8 cellular contexts compared by ENCODE assay signal in the genomic region with DNA sequence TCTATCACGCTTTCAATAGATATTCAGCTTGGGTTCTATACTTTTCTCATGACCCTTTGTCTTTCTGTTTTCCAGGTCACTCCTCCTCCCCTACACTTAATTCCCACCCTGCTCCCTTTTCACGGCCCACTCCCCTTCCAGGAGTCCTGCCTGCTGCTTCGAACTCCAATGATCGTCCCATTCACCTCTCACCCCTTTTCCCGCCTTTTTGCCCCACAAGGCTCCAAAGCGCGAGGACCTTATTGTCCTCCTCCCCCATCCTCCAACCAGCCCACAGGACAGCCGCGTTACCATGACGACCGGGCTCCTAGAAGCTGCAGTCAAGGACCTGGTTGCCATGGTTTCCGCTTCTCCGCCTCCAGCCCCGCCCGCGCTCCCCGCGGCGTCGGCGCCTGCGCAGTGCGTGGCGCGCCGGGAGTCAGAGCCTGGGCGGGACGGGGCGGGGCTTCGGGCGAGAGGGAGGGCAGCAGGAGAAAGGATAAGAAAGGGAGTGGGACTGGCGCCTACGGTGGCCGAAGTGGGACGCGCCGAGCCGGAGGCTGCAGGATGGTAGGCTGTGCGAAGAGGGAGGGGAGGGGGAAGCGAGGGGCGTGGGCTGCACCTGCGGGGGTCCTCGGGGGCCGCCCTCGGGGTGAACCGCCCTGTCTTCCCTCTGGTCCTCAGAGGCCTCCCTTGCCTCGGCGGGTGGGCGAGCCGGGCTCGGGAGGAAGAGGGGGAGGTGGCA. TPM values are rescaled to one million over a fixed set of nuclear protein-coding genes. Genes with fewer than 3 reads are reported as not detected.
A peak's percentile ranks its signal among the peaks of the same experiment; 100 is the strongest.
DNase-seq lines count a peak whose midpoint lies in the region; ATAC-seq, FAIRE-seq and TF ChIP-seq lines count a peak whose summit lies in the region.

Gene AP1S1 (plus strand): TSS at position 508 of the 724 bp plus-strand sequence. CDS start 39 bp downstream, at position 547.

- intact Hi-C loops in activated CD4-positive, alpha-beta T cell treated with anti-CD3 and anti-CD28 coated beads for 36 hours (cut with DNase I, micrococcal nuclease) = loop anchor here (1.0 to 5.0 kb wide), 10 partner anchors 9 to 280 kb away; partner anchors contain the start of genes FIS1 (in 1 of the 2), PLOD3 (in 1 of the 2), TRIM56 (in 1 of the 2) and UFSP1 (in 1 of the 2)
- intact Hi-C loops in kidney (cut with DNase I) = no loop called here

- POLR2A ChIA-PET in activated CD4-positive, alpha-beta T cell treated with anti-CD3 and anti-CD28 coated beads for 36 hours (lab: Charles Lee) = no interaction called here

- TF ChIP-seq CTCF in kidney (IDR thresholded peaks at IDR 0.05; ENCODE audit: borderline replicate concordance, extremely low read depth, insufficient read depth) = no peak

- no peak within 1 kb of the TSS for H3K27ac ChIP-seq in kidney (ENCODE audit: low read depth in 2 of 2, low read length in 2 of 2)

- no peaks in the 10 kb centered on the region for H3K9me3 ChIP-seq in kidney (ENCODE audit: control insufficient read depth in 1 of 2, low read length in 2 of 2)

- FAIRE-seq in kidney (lab: Jason Lieb, UNC) = no peak

- peak; percentile 76 for ATAC-seq in GM19035 (IDR thresholded peaks at IDR 0.05; ENCODE audit: unreplicated experiment)
- peak; percentile 65 for ATAC-seq in HG03378 (IDR thresholded peaks at IDR 0.05; ENCODE audit: unreplicated experiment)
- peak; percentile 90 for ATAC-seq in activated CD4-positive, alpha-beta T cell treated with anti-CD3 and anti-CD28 coated beads for 36 hours

- peak within 1 kb of the TSS; percentile 24 to 67 for H3K4me3 ChIP-seq in kidney (ENCODE audit: low read length in 2 of 2)

- DNase-seq in AG08395 (ENCODE audit: low spot score) (peak; percentile 99), NCI-H510A (lab: John Stamatoyannopoulos, UW) (peak; percentile 81), cerebellum (ENCODE audit: low spot score) (peak; percentile 99), kidney (peak; percentile 97)
- peak; percentile 97 for DNase-seq in activated CD4-positive, alpha-beta T cell treated with anti-CD3 and anti-CD28 coated beads for 36 hours
- peak; percentile 95 for DNase-seq in stimulated activated CD4-positive, alpha-beta T cell treated with anti-CD3 and anti-CD28 coated beads, Interleukin-15, amount 100 ng/mL, for 24 hours

- peaks cover 5 to 10% of the 10 kb centered on the region in 2 donors for H3K4me1 ChIP-seq in kidney (ENCODE audit: control insufficient read depth in 1 of 2, insufficient read depth in 1 of 2, low read depth in 1 of 2, low read length in 2 of 2)

- CTCF ChIA-PET in activated CD4-positive, alpha-beta T cell treated with anti-CD3 and anti-CD28 coated beads for 36 hours (lab: Charles Lee) = interaction anchor here (2.1 to 3.0 kb wide), 2 partner anchors 11 to 38 kb away, joined by 8 to 26 read pairs; no protein-coding TSS in a partner anchor

- H3K4me3 Mint-ChIP-seq in activated CD4-positive, alpha-beta T cell treated with anti-CD3 and anti-CD28 coated beads for 36 hours = peak within 1 kb of the TSS; percentile 76

- H3K9me3 Mint-ChIP-seq in activated CD4-positive, alpha-beta T cell treated with anti-CD3 and anti-CD28 coated beads for 36 hours (ENCODE audit: low read depth) = peaks cover 3% of the 10 kb centered on the region

- peaks cover 12% of the 10 kb centered on the region for H3K4me1 Mint-ChIP-seq in activated CD4-positive, alpha-beta T cell treated with anti-CD3 and anti-CD28 coated beads for 36 hours

- H3K36me3 ChIP-seq in kidney (ENCODE audit: control insufficient read depth in 1 of 2, insufficient read depth in 2 of 2, low read length in 2 of 2) = peaks cover 0 to 3% of the 10 kb centered on the region in 2 donors

- peak within 1 kb of the TSS; percentile 29 to 41 for H3K9ac ChIP-seq in kidney (ENCODE audit: low read length in 2 of 2)

- peaks cover 19% of the 10 kb centered on the region for H3K36me3 Mint-ChIP-seq in activated CD4-positive, alpha-beta T cell treated with anti-CD3 and anti-CD28 coated beads for 36 hours (ENCODE audit: low read depth)

- peaks cover 2% of the 10 kb centered on the region for H3K27me3 Mint-ChIP-seq in activated CD4-positive, alpha-beta T cell treated with anti-CD3 and anti-CD28 coated beads for 36 hours

- H3K27ac Mint-ChIP-seq in activated CD4-positive, alpha-beta T cell treated with anti-CD3 and anti-CD28 coated beads for 36 hours = peak within 1 kb of the TSS; percentile 22

RNA-seq across cellular contexts. Expression of gene AP1S1, which starts in this region (rescaled TPM):
- 10 to 100 TPM; 33.7 to 43.0 TPM for total RNA-seq in activated CD4-positive, alpha-beta T cell treated with anti-CD3 and anti-CD28 coated beads for 36 hours
- total RNA-seq in cerebellum (61.0 TPM), kidney (50.4 TPM)
- 133 TPM for polyA plus RNA-seq in kidney (ENCODE audit: insufficient read depth, low read depth, low replicate concordance)
